ENCODE assay signal across 14 cellular contexts in genomic region chr2:86296947-86297346, GRCh38.
"Had no signal": no experiment of that assay in that cellular context is flagged by ENCODE, and none has a peak within 500 bp of the region (broad histone marks: within the 10 kb centered on the region; RNA-seq: fewer than 3 reads in every experiment).

No MANE protein-coding gene starts in this region.

- H3K36me3 ChIP-seq: suprapubic skin, upper lobe of right lung had no signal

- H3K27ac ChIP-seq: hepatocyte, suprapubic skin, upper lobe of right lung had no signal

- H3K4me3 ChIP-seq: hepatocyte, suprapubic skin, upper lobe of right lung had no signal

- H3K9me3 ChIP-seq: suprapubic skin, upper lobe of right lung had no signal

- DNase-seq: activated CD4-positive, alpha-beta T cell treated with anti-CD3 and anti-CD28 coated beads, Interleukin-2, amount 50 U/mL, for 4 hours; activated effector memory CD4-positive, alpha-beta T cell treated with Interleukin-2 at 50 U/mL for 16 hours; activated naive CD8-positive, alpha-beta T cell treated with anti-CD3 and anti-CD28 coated beads, Interleukin-2, amount 10 ng/mL, durations not matched to agents 7 days and 5 days; amniotic stem cell; effector CD4-positive, alpha-beta T cell; foreskin melanocyte; glutamatergic neuron; nephron progenitor cell; occipital lobe; stimulated activated CD4-positive, alpha-beta T cell treated with anti-CD3 and anti-CD28 coated beads, Interleukin-12 subunit alpha, Interleukin-12 subunit beta, amount 100 ng/mL, for 4 hours; T1000; upper lobe of right lung had no signal

- H3K27me3 ChIP-seq: hepatocyte, suprapubic skin, upper lobe of right lung had no signal
